Comparison of ENCODE assay signal across 8 cellular contexts in genomic region chr5:17436345-17436744, GRCh38.
DNase-seq lines count a peak whose midpoint lies in the region; ATAC-seq, FAIRE-seq and TF ChIP-seq lines count a peak whose summit lies in the region.

No MANE protein-coding gene starts in this region.

- no peak for TF ChIP-seq POLR2A in GM18505 (IDR thresholded peaks at IDR 0.05; ENCODE audit: borderline replicate concordance, extremely low read depth, insufficient read depth, insufficient read length)

- CTCF ChIA-PET in mammary epithelial cell (lab: Charles Lee; ENCODE audit: low non-redundant PET), result no interaction called here
- CTCF ChIA-PET in MCF 10A (lab: Yijun Ruan, JAX), result no interaction called here

- FAIRE-seq in RCC 7860 (lab: Jason Lieb, UNC), result no peak

- H3K9me3 ChIP-seq in mucosa of descending colon (peaks cover 2% of the 10 kb centered on the region), mammary epithelial cell (replicated peaks; ENCODE audit: insufficient read depth, low read length) (no peaks in the 10 kb centered on the region)

- no peak overlapping the region for H3K4me3 ChIP-seq in mucosa of descending colon
- no peak overlapping the region for H3K4me3 ChIP-seq in mammary epithelial cell (replicated peaks in 1 of 3; ENCODE audit: insufficient read depth in 1 of 3, low read depth in 2 of 3, low read length in 3 of 3)

- no peaks in the 10 kb centered on the region for H3K79me2 ChIP-seq in mammary epithelial cell (ENCODE audit: insufficient read depth, low read length)

- H3K36me3 ChIP-seq in mucosa of descending colon (ENCODE audit: low read depth) (no peaks in the 10 kb centered on the region), mammary epithelial cell (ENCODE audit: insufficient read depth, low read length) (no peaks in the 10 kb centered on the region)

- H3K4me1 ChIP-seq in mucosa of descending colon (ENCODE audit: low read depth) (peaks cover 7% of the 10 kb centered on the region), mammary epithelial cell (ENCODE audit: insufficient read depth, low read length) (no peaks in the 10 kb centered on the region)

- 74% methylated on average over 4 of the region's 4 CpGs for WGBS in mammary epithelial cell (ENCODE audit: low coverage, missing lambda C conversion rate)

- DNase-seq in NOMO-1 treated with DMSO at 0.1 percent for 48 hours (lab: John Stamatoyannopoulos, UW; ENCODE audit: unreplicated experiment), result peak; percentile 98
- DNase-seq in mucosa of descending colon, result no peak
- DNase-seq in RCC 7860 (ENCODE audit: low spot score), result no peak
- no peak for DNase-seq in mammary epithelial cell
- no peak for DNase-seq in EL
- DNase-seq in MCF 10A (ENCODE audit: unreplicated experiment), result no peak

- POLR2A ChIA-PET in MCF 10A (lab: Yijun Ruan, JAX), result interaction anchor here (0.6 kb wide), 1 partner anchor 797 kb away, joined by 3 read pairs; no protein-coding TSS in a partner anchor

- no peaks in the 10 kb centered on the region for H3K36me3 Mint-ChIP-seq in MCF 10A (ENCODE audit: insufficient read depth, unreplicated experiment)

- no peaks in the 10 kb centered on the region for H3K4me1 Mint-ChIP-seq in MCF 10A (ENCODE audit: insufficient read depth, unreplicated experiment)

- no peaks in the 10 kb centered on the region for H4K20me1 ChIP-seq in mammary epithelial cell (ENCODE audit: insufficient read depth, low read length)

- no peaks in the 10 kb centered on the region for H3K27me3 ChIP-seq in mammary epithelial cell (ENCODE audit: insufficient read depth, low read length)

- no peak overlapping the region for H3K4me2 ChIP-seq in mammary epithelial cell (ENCODE audit: insufficient read depth, low read depth, low read length)

- ATAC-seq in GM18505 (IDR thresholded peaks at IDR 0.05; ENCODE audit: unreplicated experiment) (peak; percentile 36), HG02610 (IDR thresholded peaks at IDR 0.05; ENCODE audit: unreplicated experiment) (peak; percentile 59), mucosa of descending colon (peak; percentile 79)

- H2AFZ ChIP-seq in mammary epithelial cell (ENCODE audit: low read depth, low read length), result no peak overlapping the region

- no peak overlapping the region for H3K27ac Mint-ChIP-seq in MCF 10A (ENCODE audit: low read depth, unreplicated experiment)

- intact Hi-C loops in mucosa of descending colon (cut with DNase I, micrococcal nuclease), result loop anchor here in 1 of 2 donors (10.0 kb wide), 1 partner anchor 112 kb away; no protein-coding TSS in a partner anchor
- intact Hi-C loops in mammary epithelial cell (cut with micrococcal nuclease), result no loop called here
- intact Hi-C loops in MCF 10A (cut with micrococcal nuclease), result no loop called here

- no peak overlapping the region for H3K9ac ChIP-seq in mammary epithelial cell (ENCODE audit: insufficient read depth, low read length)

- TF ChIP-seq CTCF in mucosa of descending colon (IDR thresholded peaks at IDR 0.05), result no peak
- no peak for TF ChIP-seq CTCF in mammary epithelial cell (conservative IDR thresholded peaks at IDR 0.05 in 1 of 2, IDR thresholded peaks at IDR 0.05 in 1 of 2; ENCODE audit: extremely low read depth in 1 of 2, insufficient read depth in 1 of 2, low read depth in 1 of 2, low read length in 2 of 2)
- no peak for TF ChIP-seq CTCF in MCF 10A (IDR thresholded peaks at IDR 0.05; ENCODE audit: unreplicated experiment)

- H3K9me3 Mint-ChIP-seq in MCF 10A (ENCODE audit: unreplicated experiment), result no peaks in the 10 kb centered on the region

- dilution Hi-C loops in mammary epithelial cell (cut with HindIII; ENCODE audit: low sequenced_read_pairs), result no loop called here

- no peak overlapping the region for H3K27ac ChIP-seq in mammary epithelial cell (ENCODE audit: insufficient read depth, low read depth, low read length)

- H3K4me3 Mint-ChIP-seq in MCF 10A (ENCODE audit: unreplicated experiment), result no peak overlapping the region

- BruUV-seq in mammary epithelial cell (replicated peaks; lab: Mats Ljungman, UMichigan) (no TSS peak), MCF 10A (replicated peaks; lab: Mats Ljungman, UMichigan) (no TSS peak)

- H3K27me3 Mint-ChIP-seq in MCF 10A (ENCODE audit: insufficient read depth, unreplicated experiment), result no peaks in the 10 kb centered on the region

- in situ Hi-C loops in mammary epithelial cell (cut with MboI; ENCODE audit: low sequenced_read_pairs in 2 of 2), result no loop called here
